ENCODE assay signal across 17 cellular contexts in genomic region chr11:96149743-96150555, GRCh38.
DNase-seq lines count a peak whose midpoint lies in the region; ATAC-seq and TF ChIP-seq lines count a peak whose summit lies in the region.
"Had no signal": no experiment of that assay in that cellular context is flagged by ENCODE, and none has a peak within 500 bp of the region (broad histone marks: within the 10 kb centered on the region; RNA-seq: fewer than 3 reads in every experiment).

No MANE protein-coding gene starts in this region.

- WGBS in hepatocyte (ENCODE audit: low lambda C conversion rate, missing lambda C conversion rate), result 75% methylated on average over 7 of the region's 7 CpGs

- H3K79me2 ChIP-seq in ACC112 (ENCODE audit: control insufficient read depth, insufficient read depth, low read length, unreplicated experiment) (peaks cover 68% of the 10 kb centered on the region), hepatocyte (peaks cover 43% of the 10 kb centered on the region)

- H3K9me2 ChIP-seq in hepatocyte (replicated peaks; ENCODE audit: insufficient read depth), result no peaks in the 10 kb centered on the region

- no peaks in the 10 kb centered on the region for H3K36me3 ChIP-seq in ACC112 (ENCODE audit: insufficient read depth, low read length)
- H3K36me3 ChIP-seq in hepatocyte (replicated peaks; ENCODE audit: insufficient read depth, low read depth), result no peaks in the 10 kb centered on the region

- peak; percentile 73 for DNase-seq in GM04503 (ENCODE audit: low read depth)
- peak; percentile 85 for DNase-seq in amniotic stem cell (lab: John Stamatoyannopoulos, UW)
- DNase-seq in hepatocyte (ENCODE audit: low spot score), result peak; percentile 35
- DNase-seq in GM20000 (ENCODE audit: low spot score), result no peak
- no peak for DNase-seq in activated CD4-positive, alpha-beta T cell treated with anti-CD3 and anti-CD28 coated beads, Interleukin-2, amount 50 U/mL, for 1 hour
- DNase-seq in NCI-H446 (lab: John Stamatoyannopoulos, UW), result no peak
- DNase-seq: activated CD4-positive, alpha-beta T cell treated with anti-CD3 and anti-CD28 coated beads, Interleukin-2, amount 10 ng/mL, durations not matched to agents 7 days and 5 days; activated naive CD4-positive, alpha-beta T cell treated with anti-CD3 and anti-CD28 coated beads, Interleukin-2, amount 10 ng/mL, durations not matched to agents 7 days and 5 days; CD8-positive, alpha-beta T cell; dermis blood vessel endothelial cell; left ventricle myocardium superior; NCI-H1105 treated with DMSO at 0.1 percent for 48 hours; NCI-H748 treated with DMSO at 0.1 percent for 48 hours; SW 1271 had no signal

- H3K27ac ChIP-seq in ACC112 (ENCODE audit: low read depth, low read length) (peak overlapping the region; percentile 99), hepatocyte (peak overlapping the region; percentile 65)

- no peaks in the 10 kb centered on the region for H3K9me3 ChIP-seq in hepatocyte (ENCODE audit: low read depth)

- no peak overlapping the region for H3K4me3 ChIP-seq in ACC112 (ENCODE audit: low read depth, low read length)
- H3K4me3 ChIP-seq in hepatocyte, result no peak overlapping the region

- no peak for ATAC-seq in HG03095 (IDR thresholded peaks at IDR 0.05; ENCODE audit: unreplicated experiment)
- ATAC-seq: CD8-positive, alpha-beta T cell; left ventricle myocardium superior; stimulated activated memory B cell treated with anti-CD40 and anti-IgM and Interleukin-4, amounts not matched to agents 10 μg/mL and 1 μg/mL and 100 μg/mL, for 72 hours had no signal

- H3K4me1 ChIP-seq in ACC112 (ENCODE audit: control insufficient read depth, insufficient read depth, low read length, unreplicated experiment) (peaks cover 83% of the 10 kb centered on the region), hepatocyte (ENCODE audit: insufficient read depth) (peaks cover 33% of the 10 kb centered on the region)

- peaks cover 2% of the 10 kb centered on the region for H4K20me1 ChIP-seq in hepatocyte (ENCODE audit: insufficient read depth, poor library complexity, severe bottlenecking)

- no peak for TF ChIP-seq CTCF in hepatocyte (IDR thresholded peaks at IDR 0.05; ENCODE audit: poor library complexity)
- no peak for TF ChIP-seq CTCF in GM20000 (IDR thresholded peaks at IDR 0.05; ENCODE audit: extremely low read depth, missing control alignments)

- H2AFZ ChIP-seq in ACC112 (ENCODE audit: low read length, unreplicated experiment) (no peak overlapping the region), hepatocyte (no peak overlapping the region)

- H3K4me2 ChIP-seq in hepatocyte, result no peak overlapping the region

- no peaks in the 10 kb centered on the region for H3K27me3 ChIP-seq in ACC112 (ENCODE audit: insufficient read depth, low read length)
- H3K27me3 ChIP-seq in hepatocyte, result no peaks in the 10 kb centered on the region

Comparison
In these comparisons a context has a peak if more than half of its experiments do, and no peak if none do; other contexts are left out.
1. DNase-seq: peak in GM04503 (single experiment), amniotic stem cell (single experiment) and hepatocyte (single experiment); none in GM20000 (single experiment), activated CD4-positive, alpha-beta T cell treated with anti-CD3 and anti-CD28 coated beads, Interleukin-2, amount 50 U/mL, for 1 hour (single experiment) and NCI-H446 (0 of 2).